Comparison of ENCODE assay signal across 14 cellular contexts in the genomic region with DNA sequence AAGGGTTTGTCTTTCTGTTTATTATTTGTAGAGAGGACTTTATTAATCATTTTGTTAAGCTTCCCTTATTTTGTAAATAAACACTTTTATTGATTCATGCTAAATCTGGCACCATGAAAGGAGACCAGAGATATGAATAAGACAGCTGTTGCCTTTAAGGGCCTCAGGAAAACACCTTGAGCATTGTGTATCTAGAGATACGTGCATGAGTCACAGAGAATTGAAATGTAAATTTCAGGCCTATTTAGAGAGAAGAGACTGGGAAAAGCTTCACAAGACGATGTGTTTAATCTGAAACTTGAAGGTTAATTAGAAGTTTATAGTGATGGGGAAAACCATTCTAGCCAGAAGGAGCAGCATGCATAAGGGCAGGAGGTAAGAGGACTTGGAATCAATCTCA. TPM values are rescaled to one million over a fixed set of nuclear protein-coding genes. Genes with fewer than 3 reads are reported as not detected.
DNase-seq lines count a peak whose midpoint lies in the region; ATAC-seq and TF ChIP-seq lines count a peak whose summit lies in the region.
"Had no signal": no experiment of that assay in that cellular context is flagged by ENCODE, and none has a peak within 500 bp of the region (broad histone marks: within the 10 kb centered on the region; RNA-seq: fewer than 3 reads in every experiment).

No MANE protein-coding gene starts in this region.

- no peak for ATAC-seq in activated naive CD8-positive, alpha-beta T cell treated with anti-CD3 and anti-CD28 coated beads, Interleukin-2, amount 50 U/mL, for 24 hours
- ATAC-seq in HG02870 (IDR thresholded peaks at IDR 0.05; ENCODE audit: unreplicated experiment) (peak; percentile 38), activated B cell treated with CpG ODN at 0.5 μM for 24 hours (ENCODE audit: low read depth) (no peak)
- ATAC-seq: activated CD8-positive, alpha-beta T cell treated with anti-CD3 and anti-CD28 coated beads for 36 hours; gastrocnemius medialis had no signal

- TF ChIP-seq CTCF in activated B cell treated with CpG ODN at 0.5 μM for 24 hours (IDR thresholded peaks at IDR 0.05) (no peak), suprapubic skin (IDR thresholded peaks at IDR 0.05) (no peak)

- H3K4me3 Mint-ChIP-seq in activated naive CD8-positive, alpha-beta T cell treated with anti-CD3 and anti-CD28 coated beads, Interleukin-2, amount 50 U/mL, for 24 hours, result no peak overlapping the region
- H3K4me3 Mint-ChIP-seq in activated naive CD8-positive, alpha-beta T cell treated with anti-CD3 and anti-CD28 coated beads for 36 hours, result no peak overlapping the region
- peak overlapping the region; percentile 21 for H3K4me3 Mint-ChIP-seq in activated B cell treated with CpG ODN at 0.5 μM for 24 hours
- H3K4me3 Mint-ChIP-seq: activated CD8-positive, alpha-beta T cell treated with anti-CD3 and anti-CD28 coated beads for 36 hours; activated naive CD8-positive, alpha-beta T cell treated with anti-CD3 and anti-CD28 coated beads, Interleukin-2, amount 10 ng/mL, durations not matched to agents 7 days and 5 days had no signal

- POLR2A ChIA-PET in activated B cell treated with CpG ODN at 0.5 μM for 24 hours (lab: Charles Lee), result interaction anchor here (1.1 to 1.3 kb wide), 2 partner anchors 58 to 60 kb away, joined by 3 to 4 read pairs; no protein-coding TSS in a partner anchor

- 52% methylated on average over 2 of the region's 2 CpGs for WGBS in suprapubic skin

- H3K4me3 ChIP-seq in suprapubic skin, result no peak overlapping the region
- H3K4me3 ChIP-seq: dorsolateral prefrontal cortex, gastrocnemius medialis, skin epidermis had no signal

- peaks cover 5% of the 10 kb centered on the region for H3K9me3 Mint-ChIP-seq in activated naive CD8-positive, alpha-beta T cell treated with anti-CD3 and anti-CD28 coated beads, Interleukin-2, amount 50 U/mL, for 24 hours
- H3K9me3 Mint-ChIP-seq in activated naive CD8-positive, alpha-beta T cell treated with anti-CD3 and anti-CD28 coated beads for 36 hours, result no peaks in the 10 kb centered on the region
- H3K9me3 Mint-ChIP-seq in activated B cell treated with CpG ODN at 0.5 μM for 24 hours, result no peaks in the 10 kb centered on the region
- H3K9me3 Mint-ChIP-seq: activated CD8-positive, alpha-beta T cell treated with anti-CD3 and anti-CD28 coated beads for 36 hours; activated naive CD8-positive, alpha-beta T cell treated with anti-CD3 and anti-CD28 coated beads, Interleukin-2, amount 10 ng/mL, durations not matched to agents 7 days and 5 days had no signal

- peak overlapping the region; percentile 69 for H3K27ac Mint-ChIP-seq in activated naive CD8-positive, alpha-beta T cell treated with anti-CD3 and anti-CD28 coated beads, Interleukin-2, amount 50 U/mL, for 24 hours
- no peak overlapping the region for H3K27ac Mint-ChIP-seq in activated naive CD8-positive, alpha-beta T cell treated with anti-CD3 and anti-CD28 coated beads for 36 hours
- peak overlapping the region; percentile 84 for H3K27ac Mint-ChIP-seq in activated B cell treated with CpG ODN at 0.5 μM for 24 hours
- H3K27ac Mint-ChIP-seq: activated CD8-positive, alpha-beta T cell treated with anti-CD3 and anti-CD28 coated beads for 36 hours had no signal

- no peak for TF ChIP-seq POLR2A in suprapubic skin (IDR thresholded peaks at IDR 0.05)

- H3K27me3 ChIP-seq in suprapubic skin, result no peaks in the 10 kb centered on the region
- H3K27me3 ChIP-seq: dorsolateral prefrontal cortex, gastrocnemius medialis had no signal

- CTCF ChIA-PET in activated B cell treated with CpG ODN at 0.5 μM for 24 hours (lab: Charles Lee), result interaction anchor here (0.8 to 2.4 kb wide), 3 partner anchors 23 to 114 kb away, joined by 3 to 10 read pairs (median 3); no protein-coding TSS in a partner anchor

- DNase-seq in activated naive CD8-positive, alpha-beta T cell treated with anti-CD3 and anti-CD28 coated beads, Interleukin-2, amount 50 U/mL, for 24 hours, result no peak
- DNase-seq in activated naive CD8-positive, alpha-beta T cell treated with anti-CD3 and anti-CD28 coated beads for 36 hours, result no peak
- DNase-seq in activated B cell treated with CpG ODN at 0.5 μM for 24 hours, result no peak
- DNase-seq in suprapubic skin (ENCODE audit: low spot score in 2 of 2), result no peak
- no peak for DNase-seq in NCI-H2107 (lab: John Stamatoyannopoulos, UW)
- DNase-seq in NCI-H69 (lab: John Stamatoyannopoulos, UW), result no peak
- DNase-seq in RPMI8226, result no peak
- DNase-seq: activated CD8-positive, alpha-beta T cell treated with anti-CD3 and anti-CD28 coated beads for 36 hours; activated naive CD8-positive, alpha-beta T cell treated with anti-CD3 and anti-CD28 coated beads, Interleukin-2, amount 10 ng/mL, durations not matched to agents 7 days and 5 days; dorsolateral prefrontal cortex; gastrocnemius medialis had no signal

- intact Hi-C loops in activated B cell treated with CpG ODN at 0.5 μM for 24 hours (cut with micrococcal nuclease), result loop anchor here (1.0 to 2.0 kb wide), 4 partner anchors 8 to 58 kb away; no protein-coding TSS in a partner anchor

- peaks cover 30% of the 10 kb centered on the region for H3K4me1 ChIP-seq in suprapubic skin

- peaks cover 28% of the 10 kb centered on the region for H3K36me3 ChIP-seq in suprapubic skin

- peaks cover 9% of the 10 kb centered on the region for H3K36me3 Mint-ChIP-seq in activated naive CD8-positive, alpha-beta T cell treated with anti-CD3 and anti-CD28 coated beads, Interleukin-2, amount 50 U/mL, for 24 hours (ENCODE audit: low read depth)
- no peaks in the 10 kb centered on the region for H3K36me3 Mint-ChIP-seq in activated naive CD8-positive, alpha-beta T cell treated with anti-CD3 and anti-CD28 coated beads for 36 hours
- peaks cover 72% of the 10 kb centered on the region for H3K36me3 Mint-ChIP-seq in activated B cell treated with CpG ODN at 0.5 μM for 24 hours (ENCODE audit: low read depth)
- H3K36me3 Mint-ChIP-seq: activated naive CD8-positive, alpha-beta T cell treated with anti-CD3 and anti-CD28 coated beads, Interleukin-2, amount 10 ng/mL, durations not matched to agents 7 days and 5 days had no signal

- H3K27ac ChIP-seq in suprapubic skin, result peak overlapping the region; percentile 11
- H3K27ac ChIP-seq: gastrocnemius medialis had no signal

- no peaks in the 10 kb centered on the region for H3K27me3 Mint-ChIP-seq in activated naive CD8-positive, alpha-beta T cell treated with anti-CD3 and anti-CD28 coated beads, Interleukin-2, amount 50 U/mL, for 24 hours
- no peaks in the 10 kb centered on the region for H3K27me3 Mint-ChIP-seq in activated naive CD8-positive, alpha-beta T cell treated with anti-CD3 and anti-CD28 coated beads for 36 hours
- no peaks in the 10 kb centered on the region for H3K27me3 Mint-ChIP-seq in activated B cell treated with CpG ODN at 0.5 μM for 24 hours
- H3K27me3 Mint-ChIP-seq: activated CD8-positive, alpha-beta T cell treated with anti-CD3 and anti-CD28 coated beads for 36 hours; activated naive CD8-positive, alpha-beta T cell treated with anti-CD3 and anti-CD28 coated beads, Interleukin-2, amount 10 ng/mL, durations not matched to agents 7 days and 5 days had no signal

- no peaks in the 10 kb centered on the region for H3K9me3 ChIP-seq in suprapubic skin
- H3K9me3 ChIP-seq: gastrocnemius medialis had no signal

- peaks cover 11% of the 10 kb centered on the region for H3K4me1 Mint-ChIP-seq in activated naive CD8-positive, alpha-beta T cell treated with anti-CD3 and anti-CD28 coated beads, Interleukin-2, amount 50 U/mL, for 24 hours
- no peaks in the 10 kb centered on the region for H3K4me1 Mint-ChIP-seq in activated naive CD8-positive, alpha-beta T cell treated with anti-CD3 and anti-CD28 coated beads for 36 hours
- peaks cover 68% of the 10 kb centered on the region for H3K4me1 Mint-ChIP-seq in activated B cell treated with CpG ODN at 0.5 μM for 24 hours

- no peak for TF ChIP-seq EP300 in suprapubic skin (IDR thresholded peaks at IDR 0.05)

RNA-seq across cellular contexts. Expression of a gene that starts 28.6 kb away (rescaled TPM):
- total RNA-seq in activated naive CD8-positive, alpha-beta T cell treated with anti-CD3 and anti-CD28 coated beads for 36 hours, result not detected
- 1.9 and 2.1 TPM in 2 replicates for total RNA-seq in activated B cell treated with CpG ODN at 0.5 μM for 24 hours
- 1 to 10 TPM in 1 of 4 donors, not detected in 3; 1.0 TPM for total RNA-seq in suprapubic skin
- total RNA-seq: activated CD8-positive, alpha-beta T cell treated with anti-CD3 and anti-CD28 coated beads for 36 hours; activated naive CD8-positive, alpha-beta T cell treated with anti-CD3 and anti-CD28 coated beads, Interleukin-2, amount 10 ng/mL, durations not matched to agents 7 days and 5 days; gastrocnemius medialis; T-helper 2 cell treated with Interferon-gamma antibody and Interleukin-4, amounts not matched to agents 100 ng/mL and 5 ng/mL, for 36 hours had no signal

RNA-seq across cellular contexts. Expression of a gene that starts 29.7 kb away (rescaled TPM):
- total RNA-seq in activated naive CD8-positive, alpha-beta T cell treated with anti-CD3 and anti-CD28 coated beads for 36 hours, result 1 to 10 TPM; 4.7 to 4.9 TPM
- total RNA-seq in activated B cell treated with CpG ODN at 0.5 μM for 24 hours (144 and 153 TPM in 2 replicates), suprapubic skin (10 to 100 TPM; 34.9 to 67.7 (median 42.4) TPM)

Comparison
In these comparisons a context has a peak if more than half of its experiments do, and no peak if none do; other contexts are left out.
1. RNA of a gene that starts 29.7 kb away (total RNA-seq): 144 to 153 TPM in activated B cell treated with CpG ODN at 0.5 μM for 24 hours and 34.9 to 67.7 TPM in suprapubic skin; 4.7 to 4.9 TPM in activated naive CD8-positive, alpha-beta T cell treated with anti-CD3 and anti-CD28 coated beads for 36 hours; every median in the first group is over 4 times any median in the second.